ENCODE assay signal across 1 cellular context in genomic region chr1:2248127-2248826, GRCh38.
TF ChIP-seq lines count a peak whose summit lies in the region.

No MANE protein-coding gene starts in this region.

TF ChIP-seq in WTC11, 78 proteins besides CTCF, POLR2A, EP300 and RAD21 (continued from another document):
- TF ChIP-seq AFF4 (CRISPR knock-in tag; IDR thresholded peaks at IDR 0.05; ENCODE audit: borderline replicate concordance) (no peak), ZNF423 (CRISPR knock-in tag; IDR thresholded peaks at IDR 0.05) (peak; percentile 81), STAT6 (CRISPR knock-in tag; conservative IDR thresholded peaks at IDR 0.05; ENCODE audit: low read depth) (no peak), SMAD3 (CRISPR knock-in tag; IDR thresholded peaks at IDR 0.05; ENCODE audit: borderline replicate concordance) (no peak), MLX (CRISPR knock-in tag; IDR thresholded peaks at IDR 0.05) (no peak), CREM (CRISPR knock-in tag; IDR thresholded peaks at IDR 0.05) (no peak), FOXK1 (CRISPR knock-in tag; IDR thresholded peaks at IDR 0.05) (0 out of 2 replicates have a peak, but pooled peaks have one; percentile 36), ZNF416 (CRISPR knock-in tag; IDR thresholded peaks at IDR 0.05) (no peak), E2F5 (CRISPR knock-in tag; IDR thresholded peaks at IDR 0.05) (no peak), ATF3 (CRISPR knock-in tag; conservative IDR thresholded peaks at IDR 0.05) (no peak), PRDM15 (CRISPR knock-in tag; IDR thresholded peaks at IDR 0.05) (peak; percentile 17; the same call in 1 of the 2 replicates), GTF2I (CRISPR knock-in tag; conservative IDR thresholded peaks at IDR 0.05) (no peak), RELA (CRISPR knock-in tag; IDR thresholded peaks at IDR 0.05; ENCODE audit: borderline replicate concordance) (no peak), ATF6 (CRISPR knock-in tag; IDR thresholded peaks at IDR 0.05) (no peak), GABPB1 (CRISPR knock-in tag; IDR thresholded peaks at IDR 0.05) (no peak), SP1 (CRISPR knock-in tag; conservative IDR thresholded peaks at IDR 0.05) (peak; percentile 54), NR2C2 (CRISPR knock-in tag; IDR thresholded peaks at IDR 0.05) (no peak), ZBTB43 (CRISPR knock-in tag; IDR thresholded peaks at IDR 0.05) (no peak), CBFB (CRISPR knock-in tag; IDR thresholded peaks at IDR 0.05; ENCODE audit: low read depth) (no peak), TP53 (CRISPR knock-in tag; IDR thresholded peaks at IDR 0.05) (no peak), FOXP1 (CRISPR knock-in tag; IDR thresholded peaks at IDR 0.05; ENCODE audit: borderline replicate concordance) (0 out of 2 replicates have a peak, but pooled peaks have one; percentile 10), NR1H2 (CRISPR knock-in tag; IDR thresholded peaks at IDR 0.05) (no peak), ZSCAN18 (CRISPR knock-in tag; IDR thresholded peaks at IDR 0.05) (no peak), HMGA2 (CRISPR knock-in tag; IDR thresholded peaks at IDR 0.05) (no peak)
